12 cellular contexts compared by ENCODE assay signal in genomic region chr19:566403-566802, GRCh38. TPM values are rescaled to one million over a fixed set of nuclear protein-coding genes. Genes with fewer than 3 reads are reported as not detected.
DNase-seq lines count a peak whose midpoint lies in the region; FAIRE-seq and TF ChIP-seq lines count a peak whose summit lies in the region.
"Had no signal": no experiment of that assay in that cellular context is flagged by ENCODE, and none has a peak within 500 bp of the region (broad histone marks: within the 10 kb centered on the region; RNA-seq: fewer than 3 reads in every experiment).

No MANE protein-coding gene starts in this region.

- H3K27ac ChIP-seq in spleen (peak overlapping the region in 7 of 8 donors; percentile 63 to 94 (median 79)), endodermal cell (ENCODE audit: low read depth, low read length) (no peak overlapping the region)

- DNase-seq in HEK293T (ENCODE audit: extremely low spot score) = no peak
- DNase-seq in SKM-1 treated with dmso at 0.1 percent for 144 hours (lab: John Stamatoyannopoulos, UW; ENCODE audit: unreplicated experiment) = peak; percentile 93
- DNase-seq in islet precursor cell = peak; percentile 86
- no peak for DNase-seq in spleen
- DNase-seq in NCI-H2081 treated with DMSO at 0.1 percent for 48 hours (lab: John Stamatoyannopoulos, UW) = no peak
- DNase-seq in H7 = no peak
- no peak for DNase-seq in GM12891 (ENCODE audit: insufficient read length, low spot score)
- no peak for DNase-seq in endodermal cell
- DNase-seq: activated CD4-positive, alpha-beta T cell treated with anti-CD3 and anti-CD28 coated beads, Interleukin-2, amount 10 ng/mL, durations not matched to agents 7 days and 5 days; effector CD4-positive, alpha-beta T cell; SHP77 had no signal

- H3K9me3 Mint-ChIP-seq in endodermal cell = peaks cover 9% of the 10 kb centered on the region
- H3K9me3 Mint-ChIP-seq: activated CD4-positive, alpha-beta T cell treated with anti-CD3 and anti-CD28 coated beads, Interleukin-2, amount 10 ng/mL, durations not matched to agents 7 days and 5 days had no signal

- H3K36me3 ChIP-seq in spleen (no peaks in the 10 kb centered on the region), H7 (replicated peaks; ENCODE audit: control insufficient read depth, insufficient read depth, low read length) (no peaks in the 10 kb centered on the region), endodermal cell (ENCODE audit: control insufficient read depth, insufficient read depth, low read length) (peaks cover 10% of the 10 kb centered on the region)

- CTCF ChIA-PET in HEK293T (lab: Yijun Ruan, JAX) = no interaction called here

- no peak overlapping the region for H3K9ac ChIP-seq in endodermal cell (ENCODE audit: extremely low read depth, low read length, poor library complexity, severe bottlenecking)

- peaks cover 13% of the 10 kb centered on the region for H3K36me3 Mint-ChIP-seq in endodermal cell (ENCODE audit: low read depth)

- H3K4me3 Mint-ChIP-seq in endodermal cell = no peak overlapping the region
- H3K4me3 Mint-ChIP-seq: activated CD4-positive, alpha-beta T cell treated with anti-CD3 and anti-CD28 coated beads, Interleukin-2, amount 10 ng/mL, durations not matched to agents 7 days and 5 days had no signal

- peaks cover 5% of the 10 kb centered on the region for H3K4me1 Mint-ChIP-seq in endodermal cell

- TF ChIP-seq POLR2A in spleen (IDR thresholded peaks at IDR 0.05) = no peak
- no peak for TF ChIP-seq POLR2A in GM12891 (IDR thresholded peaks at IDR 0.05; ENCODE audit: low read depth, low read length)

- TF ChIP-seq CTCF in spleen (IDR thresholded peaks at IDR 0.05 in 8 of 11, conservative IDR thresholded peaks at IDR 0.05 in 3 of 11) = no peak
- no peak for TF ChIP-seq CTCF in endodermal cell (conservative IDR thresholded peaks at IDR 0.05)

- H3K9me3 ChIP-seq in spleen (no peaks in the 10 kb centered on the region), endodermal cell (ENCODE audit: control insufficient read depth, low read length) (no peaks in the 10 kb centered on the region)

- H3K4me3 ChIP-seq in spleen (peak overlapping the region in 2 of 8 donors; percentile 10 to 54), H7 (ENCODE audit: insufficient read depth, low read depth, low read length) (no peak overlapping the region), endodermal cell (ENCODE audit: low read length) (no peak overlapping the region)

- peaks cover 9% of the 10 kb centered on the region for H3K27me3 Mint-ChIP-seq in endodermal cell (ENCODE audit: insufficient read depth)
- H3K27me3 Mint-ChIP-seq: activated CD4-positive, alpha-beta T cell treated with anti-CD3 and anti-CD28 coated beads, Interleukin-2, amount 10 ng/mL, durations not matched to agents 7 days and 5 days had no signal

- intact Hi-C loops in spleen (cut with DNase I; ENCODE audit: low total_unique reads) = no loop called here

- no peak overlapping the region for H3K27ac Mint-ChIP-seq in endodermal cell
- H3K27ac Mint-ChIP-seq: activated CD4-positive, alpha-beta T cell treated with anti-CD3 and anti-CD28 coated beads, Interleukin-2, amount 10 ng/mL, durations not matched to agents 7 days and 5 days had no signal

- H3K27me3 ChIP-seq in spleen (replicated peaks in 1 of 7) (no peaks in the 10 kb centered on the region), H7 (ENCODE audit: control insufficient read depth, insufficient read depth, low read length) (no peaks in the 10 kb centered on the region), endodermal cell (ENCODE audit: control insufficient read depth, insufficient read depth, low read length, poor library complexity, severe bottlenecking) (no peaks in the 10 kb centered on the region)

- POLR2A ChIA-PET in HEK293T (lab: Yijun Ruan, JAX) = no interaction called here

- no peak for FAIRE-seq in GM12891 (lab: Jason Lieb, UNC)

- H3K4me1 ChIP-seq in spleen = peaks cover 0 to 11% (median 7%) of the 10 kb centered on the region in 6 donors
- no peaks in the 10 kb centered on the region for H3K4me1 ChIP-seq in endodermal cell (ENCODE audit: control insufficient read depth, insufficient read depth, low read length)

- WGBS in spleen, 5 donors = 53 to 80% (median 61%) methylated on average over 18 to 19 of the region's 19 CpGs
- WGBS in endodermal cell (ENCODE audit: insufficient coverage in 1 of 2, insufficient read length in 1 of 2), 2 experiments = 91 to 95% methylated on average over 17 to 19 of the region's 19 CpGs

TF ChIP-seq in HEK293T, 16 proteins besides CTCF, POLR2A, EP300 and RAD21:
- TF ChIP-seq PKNOX1 (IDR thresholded peaks at IDR 0.05) = peak; percentile 37; the same call in 1 of the 2 replicates
- no peak for TF ChIP-seq ARNT (IDR thresholded peaks at IDR 0.05)
- TF ChIP-seq L3MBTL2 (conservative IDR thresholded peaks at IDR 0.05) = no peak

TF ChIP-seq in GM12891, 5 proteins besides CTCF, POLR2A, EP300 and RAD21:
- TF ChIP-seq POLR2AphosphoS5 (IDR thresholded peaks at IDR 0.05; ENCODE audit: low read depth, low read length) = no peak
- TF ChIP-seq SPI1 (IDR thresholded peaks at IDR 0.05; ENCODE audit: low read depth, low read length) = no peak
- TF ChIP-seq PAX5 (IDR thresholded peaks at IDR 0.05; ENCODE audit: insufficient read depth, low read length, severe bottlenecking) = no peak

RNA-seq across cellular contexts. Expression of gene BSG, which starts 6.0 kb away (rescaled TPM):
- total RNA-seq in spleen (100 to 1,000 TPM; 180 to 307 (median 274) TPM), endodermal cell (100 to 1,000 TPM; 808 to 833 TPM)
- polyA plus RNA-seq in spleen = 100 to 1,000 TPM in 2 of 3 donors, 10 to 100 TPM in 1; 95.3 to 141 (median 139) TPM
- total RNA-seq in H7 (2014; rRNA removed; shearing (Covaris generic)) = 1,035 and 1,167 TPM in 2 replicates
- polyA plus RNA-seq in GM12891 (2012; ENCODE audit: low read depth, missing spikeins) = 184 TPM
- polyA plus RNA-seq in endodermal cell (2013, experiment 1 of 2) = 629 TPM
- polyA plus RNA-seq in endodermal cell (2013, experiment 2 of 2) = 588 TPM

RNA-seq across cellular contexts. Expression of gene GZMM, which starts 22.6 kb away (rescaled TPM):
- total RNA-seq in spleen = 10 to 100 TPM in 4 of 7 donors, 1 to 10 TPM in 3; 3.9 to 19.5 (median 13.5) TPM
- polyA plus RNA-seq in spleen = 10 to 100 TPM in 2 of 3 donors, 1 to 10 TPM in 1; 9.4 to 19.1 (median 16.3) TPM
- 0.38 and 1.6 TPM in 2 replicates for total RNA-seq in H7 (2014; rRNA removed; shearing (Covaris generic))
- 0.42 TPM for polyA plus RNA-seq in GM12891 (2012; ENCODE audit: low read depth, missing spikeins)
- under 1 TPM in 1 of 2 donors, not detected in 1; 0.51 TPM for total RNA-seq in endodermal cell
- polyA plus RNA-seq in endodermal cell (2013, experiment 1 of 2) = not detected
- polyA plus RNA-seq in endodermal cell (2013, experiment 2 of 2) = not detected
- total RNA-seq: pulmonary artery endothelial cell had no signal

RNA-seq across cellular contexts. Expression of gene HCN2, which starts 23.3 kb away (rescaled TPM):
- total RNA-seq in spleen (1 to 10 TPM in 1 of 7 donors, under 1 TPM in 4, not detected in 2; 0.19 to 1.1 (median 0.54) TPM), endodermal cell (under 1 TPM; 0.15 to 0.75 TPM)
- under 1 TPM; 0.09 to 0.19 (median 0.11) TPM for polyA plus RNA-seq in spleen
- 1.8 and 3.1 TPM in 2 replicates for total RNA-seq in H7 (2014; rRNA removed; shearing (Covaris generic))
- polyA plus RNA-seq in GM12891 (2012; ENCODE audit: low read depth, missing spikeins) = 0.80 TPM
- 1.2 TPM for polyA plus RNA-seq in endodermal cell (2013, experiment 1 of 2)
- polyA plus RNA-seq in endodermal cell (2013, experiment 2 of 2) = 0.79 TPM

RNA-seq across cellular contexts. Expression of gene CDC34, which starts 34.8 kb away (rescaled TPM):
- total RNA-seq in spleen (10 to 100 TPM; 36.5 to 52.4 (median 48.3) TPM), endodermal cell (100 to 1,000 TPM; 128 to 138 TPM)
- polyA plus RNA-seq in spleen = 10 to 100 TPM; 35.9 to 83.9 (median 68.7) TPM
- 180 and 192 TPM in 2 replicates for total RNA-seq in H7 (2014; rRNA removed; shearing (Covaris generic))
- 23.2 TPM for polyA plus RNA-seq in GM12891 (2012; ENCODE audit: low read depth, missing spikeins)
- polyA plus RNA-seq in endodermal cell (2013, experiment 1 of 2) = 116 TPM
- 123 TPM for polyA plus RNA-seq in endodermal cell (2013, experiment 2 of 2)

RNA-seq across cellular contexts. Expression of gene TPGS1, which starts 59.1 kb away (rescaled TPM):
- total RNA-seq in spleen = 10 to 100 TPM; 16.1 to 23.7 (median 19.5) TPM
- polyA plus RNA-seq in spleen = 10 to 100 TPM in 2 of 3 donors, 1 to 10 TPM in 1; 9.8 to 24.4 (median 19.4) TPM
- 13.7 and 18.1 TPM in 2 replicates for total RNA-seq in H7 (2014; rRNA removed; shearing (Covaris generic))
- polyA plus RNA-seq in GM12891 (2012; ENCODE audit: low read depth, missing spikeins) = 5.4 TPM
- total RNA-seq in endodermal cell = 10 to 100 TPM; 11.7 to 13.0 TPM
- 12.3 TPM for polyA plus RNA-seq in endodermal cell (2013, experiment 1 of 2)
- polyA plus RNA-seq in endodermal cell (2013, experiment 2 of 2) = 13.8 TPM

Comparison
In these comparisons a context has a peak if more than half of its experiments do, and no peak if none do; other contexts are left out.
1. DNase-seq: peak in SKM-1 treated with dmso at 0.1 percent for 144 hours (single experiment) and islet precursor cell (single experiment); none in HEK293T (single experiment), spleen (single experiment), NCI-H2081 treated with DMSO at 0.1 percent for 48 hours (single experiment), H7 (single experiment), GM12891 (single experiment) and endodermal cell (single experiment).